ENCODE assay signal across 1 cellular context in the genomic region with DNA sequence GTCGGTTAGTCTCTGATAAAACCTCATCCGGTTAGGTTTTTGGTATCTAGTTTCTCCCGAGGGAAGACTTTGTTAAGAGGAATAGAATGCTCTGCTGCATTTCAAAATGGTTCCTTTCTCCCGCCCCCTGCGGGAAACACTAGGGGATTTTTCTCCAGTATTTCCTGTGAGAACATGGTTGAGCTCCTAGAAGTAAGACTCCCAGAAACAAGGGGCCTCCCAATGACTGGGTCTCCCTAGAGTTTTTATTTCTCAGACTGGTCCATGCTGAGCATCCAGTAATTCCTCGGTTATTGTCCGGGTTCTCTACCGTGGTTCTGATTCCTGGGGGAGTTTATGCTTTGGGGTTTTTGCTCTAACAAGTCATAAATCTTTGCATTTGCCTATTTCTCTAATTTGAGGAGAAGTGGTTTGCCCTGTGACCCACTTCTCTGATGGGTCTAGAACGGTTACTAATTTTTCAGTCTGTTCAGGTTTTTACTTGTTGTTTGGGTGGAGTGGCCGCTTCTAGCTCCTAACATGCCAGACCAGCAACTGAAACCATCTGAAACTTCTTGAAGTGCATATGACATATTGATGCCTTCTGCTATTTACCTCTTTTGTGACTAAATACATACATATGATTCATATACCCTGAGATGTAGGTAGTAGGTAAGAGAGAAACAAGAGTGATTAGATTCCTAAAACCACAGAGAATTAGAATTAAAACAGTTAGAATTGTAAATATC.
A peak's percentile ranks its signal among the peaks of the same experiment; 100 is the strongest.
TF ChIP-seq lines count a peak whose summit lies in the region.

No MANE protein-coding gene starts in this region.

TF ChIP-seq in GM12878, 131 proteins besides CTCF, POLR2A, EP300 and RAD21 (continued from another document):
- TF ChIP-seq, protein P1, sequence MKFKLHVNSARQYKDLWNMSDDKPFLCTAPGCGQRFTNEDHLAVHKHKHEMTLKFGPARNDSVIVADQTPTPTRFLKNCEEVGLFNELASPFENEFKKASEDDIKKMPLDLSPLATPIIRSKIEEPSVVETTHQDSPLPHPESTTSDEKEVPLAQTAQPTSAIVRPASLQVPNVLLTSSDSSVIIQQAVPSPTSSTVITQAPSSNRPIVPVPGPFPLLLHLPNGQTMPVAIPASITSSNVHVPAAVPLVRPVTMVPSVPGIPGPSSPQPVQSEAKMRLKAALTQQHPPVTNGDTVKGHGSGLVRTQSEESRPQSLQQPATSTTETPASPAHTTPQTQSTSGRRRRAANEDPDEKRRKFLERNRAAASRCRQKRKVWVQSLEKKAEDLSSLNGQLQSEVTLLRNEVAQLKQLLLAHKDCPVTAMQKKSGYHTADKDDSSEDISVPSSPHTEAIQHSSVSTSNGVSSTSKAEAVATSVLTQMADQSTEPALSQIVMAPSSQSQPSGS (IDR thresholded peaks at IDR 0.05; ENCODE audit: low read length) = peak; percentile 33; the same call in 1 of the 2 replicates
- TF ChIP-seq IKZF2 (IDR thresholded peaks at IDR 0.05) (peak; percentile 40 to 67; a peak in 2 of 4 replicates), DPF2 (IDR thresholded peaks at IDR 0.05) (peak; percentile 36; the same call in 1 of the 2 replicates), MYB (IDR thresholded peaks at IDR 0.05; ENCODE audit: borderline replicate concordance, low read depth, low read length) (no peak), SMC3 (IDR thresholded peaks at IDR 0.05; ENCODE audit: borderline replicate concordance, low read length) (no peak), FOXK2 (IDR thresholded peaks at IDR 0.05) (no peak), BCL11A (IDR thresholded peaks at IDR 0.05; ENCODE audit: low read depth, low read length) (0 out of 2 replicates have a peak, but pooled peaks have one; percentile 12), STAT3 (IDR thresholded peaks at IDR 0.05; ENCODE audit: low read depth, low read length) (no peak), RELA (IDR thresholded peaks at IDR 0.05; ENCODE audit: borderline replicate concordance, partially characterized antibody) (peak; percentile 29), NFIC (IDR thresholded peaks at IDR 0.05; ENCODE audit: low read depth, low read length) (peak; percentile 69; the same call in 1 of the 2 replicates), CBX3 (IDR thresholded peaks at IDR 0.05; ENCODE audit: borderline replicate concordance, low read depth) (no peak), CHD1 (IDR thresholded peaks at IDR 0.05; ENCODE audit: low read depth, low read length) (no peak), JUNB (IDR thresholded peaks at IDR 0.05) (0 out of 2 replicates have a peak, but pooled peaks have one; percentile 43), RUNX3 (IDR thresholded peaks at IDR 0.05; ENCODE audit: low read length) (peak; percentile 65), YBX1 (IDR thresholded peaks at IDR 0.05) (no peak), ZNF207 (IDR thresholded peaks at IDR 0.05; ENCODE audit: borderline replicate concordance) (no peak), CREM (IDR thresholded peaks at IDR 0.05; ENCODE audit: low read depth) (peak; percentile 16; the same call in 1 of the 2 replicates), NRF1 (conservative IDR thresholded peaks at IDR 0.05; ENCODE audit: low read depth, low read length) (no peak), IKZF1 (conservative IDR thresholded peaks at IDR 0.05) (peak; percentile 71), NR2F1 (conservative IDR thresholded peaks at IDR 0.05) (peak; percentile 88), MTA2 (IDR thresholded peaks at IDR 0.05; ENCODE audit: low read depth) (0 out of 2 replicates have a peak, but pooled peaks have one; percentile 21), ATF7 (IDR thresholded peaks at IDR 0.05; ENCODE audit: low read depth) (peak; percentile 33; the same call in 1 of the 2 replicates), FOXM1 (IDR thresholded peaks at IDR 0.05; ENCODE audit: low read depth, low read length) (no peak), STAT1 (conservative IDR thresholded peaks at IDR 0.05) (no peak)
- TF ChIP-seq, protein P2, sequence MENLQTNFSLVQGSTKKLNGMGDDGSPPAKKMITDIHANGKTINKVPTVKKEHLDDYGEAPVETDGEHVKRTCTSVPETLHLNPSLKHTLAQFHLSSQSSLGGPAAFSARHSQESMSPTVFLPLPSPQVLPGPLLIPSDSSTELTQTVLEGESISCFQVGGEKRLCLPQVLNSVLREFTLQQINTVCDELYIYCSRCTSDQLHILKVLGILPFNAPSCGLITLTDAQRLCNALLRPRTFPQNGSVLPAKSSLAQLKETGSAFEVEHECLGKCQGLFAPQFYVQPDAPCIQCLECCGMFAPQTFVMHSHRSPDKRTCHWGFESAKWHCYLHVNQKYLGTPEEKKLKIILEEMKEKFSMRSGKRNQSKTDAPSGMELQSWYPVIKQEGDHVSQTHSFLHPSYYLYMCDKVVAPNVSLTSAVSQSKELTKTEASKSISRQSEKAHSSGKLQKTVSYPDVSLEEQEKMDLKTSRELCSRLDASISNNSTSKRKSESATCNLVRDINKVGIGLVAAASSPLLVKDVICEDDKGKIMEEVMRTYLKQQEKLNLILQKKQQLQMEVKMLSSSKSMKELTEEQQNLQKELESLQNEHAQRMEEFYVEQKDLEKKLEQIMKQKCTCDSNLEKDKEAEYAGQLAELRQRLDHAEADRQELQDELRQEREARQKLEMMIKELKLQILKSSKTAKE (IDR thresholded peaks at IDR 0.05; ENCODE audit: low read depth, poor library complexity, severe bottlenecking) = peak; percentile 62
- TF ChIP-seq, protein P3, sequence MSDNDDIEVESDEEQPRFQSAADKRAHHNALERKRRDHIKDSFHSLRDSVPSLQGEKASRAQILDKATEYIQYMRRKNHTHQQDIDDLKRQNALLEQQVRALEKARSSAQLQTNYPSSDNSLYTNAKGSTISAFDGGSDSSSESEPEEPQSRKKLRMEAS (IDR thresholded peaks at IDR 0.05; ENCODE audit: low read depth, low read length) = no peak
- TF ChIP-seq, protein P4, sequence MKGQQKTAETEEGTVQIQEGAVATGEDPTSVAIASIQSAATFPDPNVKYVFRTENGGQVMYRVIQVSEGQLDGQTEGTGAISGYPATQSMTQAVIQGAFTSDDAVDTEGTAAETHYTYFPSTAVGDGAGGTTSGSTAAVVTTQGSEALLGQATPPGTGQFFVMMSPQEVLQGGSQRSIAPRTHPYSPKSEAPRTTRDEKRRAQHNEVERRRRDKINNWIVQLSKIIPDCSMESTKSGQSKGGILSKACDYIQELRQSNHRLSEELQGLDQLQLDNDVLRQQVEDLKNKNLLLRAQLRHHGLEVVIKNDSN (IDR thresholded peaks at IDR 0.05; ENCODE audit: borderline replicate concordance, extremely low read length, insufficient read depth, low read depth, low read length) = no peak
- TF ChIP-seq, protein P5, sequence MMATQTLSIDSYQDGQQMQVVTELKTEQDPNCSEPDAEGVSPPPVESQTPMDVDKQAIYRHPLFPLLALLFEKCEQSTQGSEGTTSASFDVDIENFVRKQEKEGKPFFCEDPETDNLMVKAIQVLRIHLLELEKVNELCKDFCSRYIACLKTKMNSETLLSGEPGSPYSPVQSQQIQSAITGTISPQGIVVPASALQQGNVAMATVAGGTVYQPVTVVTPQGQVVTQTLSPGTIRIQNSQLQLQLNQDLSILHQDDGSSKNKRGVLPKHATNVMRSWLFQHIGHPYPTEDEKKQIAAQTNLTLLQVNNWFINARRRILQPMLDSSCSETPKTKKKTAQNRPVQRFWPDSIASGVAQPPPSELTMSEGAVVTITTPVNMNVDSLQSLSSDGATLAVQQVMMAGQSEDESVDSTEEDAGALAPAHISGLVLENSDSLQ (IDR thresholded peaks at IDR 0.05) = peak; percentile 34; the same call in 1 of the 2 replicates
- TF ChIP-seq, protein P6, sequence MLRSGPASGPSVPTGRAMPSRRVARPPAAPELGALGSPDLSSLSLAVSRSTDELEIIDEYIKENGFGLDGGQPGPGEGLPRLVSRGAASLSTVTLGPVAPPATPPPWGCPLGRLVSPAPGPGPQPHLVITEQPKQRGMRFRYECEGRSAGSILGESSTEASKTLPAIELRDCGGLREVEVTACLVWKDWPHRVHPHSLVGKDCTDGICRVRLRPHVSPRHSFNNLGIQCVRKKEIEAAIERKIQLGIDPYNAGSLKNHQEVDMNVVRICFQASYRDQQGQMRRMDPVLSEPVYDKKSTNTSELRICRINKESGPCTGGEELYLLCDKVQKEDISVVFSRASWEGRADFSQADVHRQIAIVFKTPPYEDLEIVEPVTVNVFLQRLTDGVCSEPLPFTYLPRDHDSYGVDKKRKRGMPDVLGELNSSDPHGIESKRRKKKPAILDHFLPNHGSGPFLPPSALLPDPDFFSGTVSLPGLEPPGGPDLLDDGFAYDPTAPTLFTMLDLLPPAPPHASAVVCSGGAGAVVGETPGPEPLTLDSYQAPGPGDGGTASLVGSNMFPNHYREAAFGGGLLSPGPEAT (IDR thresholded peaks at IDR 0.05; ENCODE audit: low read depth) = peak; percentile 57; the same call in 1 of the 2 replicates
